Comparison of ENCODE assay signal across 17 cellular contexts in genomic region chr14:102285106-102285505, GRCh38.
"Had no signal": no experiment of that assay in that cellular context is flagged by ENCODE, and none has a peak within 500 bp of the region (broad histone marks: within the 10 kb centered on the region; RNA-seq: fewer than 3 reads in every experiment).

No MANE protein-coding gene starts in this region.

- H3K36me3 ChIP-seq: ovary, prostate gland, upper lobe of right lung had no signal

- H3K27me3 ChIP-seq: gastroesophageal sphincter, ovary, upper lobe of right lung had no signal

- H3K9me3 Mint-ChIP-seq: activated T-cell treated with anti-CD3 and anti-CD28 coated beads, Interleukin-2, amount 50 U/mL, for 4 hours; activated T-helper 2 cell treated with anti-CD3 and anti-CD28 coated beads, Interferon-gamma antibody, Interleukin-2, Interleukin-4, amounts not matched to agents 10 μg/mL and 5 μg/mL and 100 μg/mL, durations not matched to agents 14 hours and 24 hours and 36 hours; natural killer cell treated with Interleukin-12 subunit alpha and Interleukin-12 subunit beta and Interleukin-15 and Interleukin-18, amount 100 ng/mL, for 72 hours had no signal

- H3K4me3 Mint-ChIP-seq: activated naive CD8-positive, alpha-beta T cell treated with anti-CD3 and anti-CD28 coated beads for 36 hours; activated T-cell treated with anti-CD3 and anti-CD28 coated beads, Interleukin-2, amount 50 U/mL, for 4 hours; natural killer cell treated with Interleukin-12 subunit alpha and Interleukin-12 subunit beta and Interleukin-15 and Interleukin-18, amount 100 ng/mL, for 72 hours had no signal

- H3K27ac Mint-ChIP-seq: activated naive CD8-positive, alpha-beta T cell treated with anti-CD3 and anti-CD28 coated beads for 36 hours; activated T-helper 2 cell treated with anti-CD3 and anti-CD28 coated beads, Interferon-gamma antibody, Interleukin-2, Interleukin-4, amounts not matched to agents 10 μg/mL and 5 μg/mL and 100 μg/mL, durations not matched to agents 14 hours and 24 hours and 36 hours; natural killer cell treated with Interleukin-12 subunit alpha and Interleukin-12 subunit beta and Interleukin-15 and Interleukin-18, amount 100 ng/mL, for 72 hours had no signal

- ATAC-seq: activated T-cell treated with anti-CD3 and anti-CD28 coated beads, Interleukin-2, amount 50 U/mL, for 4 hours; gastroesophageal sphincter; natural killer cell treated with Interleukin-12 subunit alpha and Interleukin-12 subunit beta and Interleukin-15 and Interleukin-18, amount 100 ng/mL, for 72 hours; upper lobe of right lung had no signal

- H3K27me3 Mint-ChIP-seq: activated naive CD8-positive, alpha-beta T cell treated with anti-CD3 and anti-CD28 coated beads for 36 hours; natural killer cell treated with Interleukin-12 subunit alpha and Interleukin-12 subunit beta and Interleukin-15 and Interleukin-18, amount 100 ng/mL, for 72 hours had no signal

- H3K36me3 Mint-ChIP-seq: activated naive CD8-positive, alpha-beta T cell treated with anti-CD3 and anti-CD28 coated beads for 36 hours; natural killer cell treated with Interleukin-12 subunit alpha and Interleukin-12 subunit beta and Interleukin-15 and Interleukin-18, amount 100 ng/mL, for 72 hours had no signal

- H3K27ac ChIP-seq: coronary artery, epithelial cell of prostate, gastroesophageal sphincter, ovary, prostate gland, upper lobe of right lung had no signal

- H3K4me1 ChIP-seq: prostate gland, upper lobe of right lung had no signal

- H3K4me3 ChIP-seq: coronary artery, gastroesophageal sphincter, ovary, prostate gland, upper lobe of right lung had no signal

- H3K4me1 Mint-ChIP-seq: activated naive CD8-positive, alpha-beta T cell treated with anti-CD3 and anti-CD28 coated beads for 36 hours had no signal

- DNase-seq: activated naive CD4-positive, alpha-beta T cell; activated naive CD8-positive, alpha-beta T cell treated with anti-CD3 and anti-CD28 coated beads for 36 hours; activated T-cell treated with anti-CD3 and anti-CD28 coated beads, Interleukin-2, amount 50 U/mL, for 4 hours; cerebellar nuclear complex; head of caudate nucleus; hypothalamus; ovary; stimulated activated CD4-positive, alpha-beta T cell treated with anti-CD3 and anti-CD28 coated beads, Interleukin-4, amount 100 ng/mL, for 24 hours; stimulated activated naive CD4-positive, alpha-beta T cell treated with Interleukin-2 at 50 U/mL for 16 hours; upper lobe of right lung had no signal

- FAIRE-seq: bronchial epithelial cell had no signal

- H3K9me3 ChIP-seq: gastroesophageal sphincter, ovary, prostate gland, upper lobe of right lung had no signal
